In genomic region chr3:12405432-12406272, GRCh38 we compare ENCODE assay signal across 9 cellular contexts.
DNase-seq lines count a peak whose midpoint lies in the region; FAIRE-seq and TF ChIP-seq lines count a peak whose summit lies in the region.
"Had no signal": no experiment of that assay in that cellular context is flagged by ENCODE, and none has a peak within 500 bp of the region (broad histone marks: within the 10 kb centered on the region; RNA-seq: fewer than 3 reads in every experiment).

No MANE protein-coding gene starts in this region.

- 51 to 76% (median 58%) methylated on average over 20 of the region's 20 CpGs for WGBS in spleen, 5 donors

- no peak for TF ChIP-seq POLR2A in spleen (IDR thresholded peaks at IDR 0.05)

- TF ChIP-seq CTCF in astrocyte of the cerebellum (IDR thresholded peaks at IDR 0.05; ENCODE audit: low read depth, low read length, missing control alignments) (no peak), kidney (IDR thresholded peaks at IDR 0.05; ENCODE audit: borderline replicate concordance, extremely low read depth, insufficient read depth) (no peak), spleen (IDR thresholded peaks at IDR 0.05 in 8 of 11, conservative IDR thresholded peaks at IDR 0.05 in 3 of 11) (no peak)

- H3K4me1 ChIP-seq in kidney (ENCODE audit: control insufficient read depth in 1 of 2, insufficient read depth in 1 of 2, low read depth in 1 of 2, low read length in 2 of 2) (peaks cover 0 to 11% of the 10 kb centered on the region in 2 donors), spleen (peaks cover 0 to 20% (median 7%) of the 10 kb centered on the region in 6 donors)

- H3K9me3 ChIP-seq in kidney (ENCODE audit: control insufficient read depth in 1 of 2, low read length in 2 of 2): peaks cover 0 to 4% of the 10 kb centered on the region in 2 donors
- H3K9me3 ChIP-seq in spleen: no peaks in the 10 kb centered on the region

- in situ Hi-C loops in astrocyte of the cerebellum (cut with HindIII; ENCODE audit: low sequenced_read_pairs): no loop called here

- FAIRE-seq in kidney (lab: Jason Lieb, UNC): peak; percentile 52

- H3K36me3 ChIP-seq in kidney (ENCODE audit: control insufficient read depth in 1 of 2, insufficient read depth in 2 of 2, low read length in 2 of 2) (no peaks in the 10 kb centered on the region), spleen (no peaks in the 10 kb centered on the region)

- H3K27ac ChIP-seq in kidney (ENCODE audit: low read depth in 2 of 2, low read length in 2 of 2) (peak overlapping the region; percentile 27 to 49), spleen (peak overlapping the region; percentile 23 to 83 (median 72))

- H3K4me3 ChIP-seq in astrocyte of the cerebellum (ENCODE audit: low read depth, low read length) (no peak overlapping the region), kidney (ENCODE audit: low read length in 2 of 2) (peak overlapping the region; percentile 19 to 30), spleen (peak overlapping the region in 1 of 8 donors; percentile 16)

- H3K27me3 ChIP-seq in spleen (replicated peaks in 1 of 7): no peaks in the 10 kb centered on the region

- DNase-seq in HT1080 (ENCODE audit: low read depth) (peak; percentile 95), astrocyte of the cerebellum (ENCODE audit: low read depth) (peak; percentile 88), kidney (peak; percentile 96), spleen (peak; percentile 86), SKM-1 treated with dmso at 0.1 percent for 144 hours (lab: John Stamatoyannopoulos, UW; ENCODE audit: unreplicated experiment) (no peak), iPS-NIHi11 (ENCODE audit: low spot score) (no peak), SW 1271 (lab: John Stamatoyannopoulos, UW) (no peak), middle frontal gyrus (ENCODE audit: extremely low spot score, low spot score) (no peak)
- DNase-seq: NCI-H774 had no signal

- intact Hi-C loops in kidney (cut with DNase I) (no loop called here), spleen (cut with DNase I; ENCODE audit: low total_unique reads) (no loop called here)

- no peak overlapping the region for H3K9ac ChIP-seq in kidney (ENCODE audit: low read length in 2 of 2)

Comparison
In these comparisons a context has a peak if more than half of its experiments do, and no peak if none do; other contexts are left out.
1. DNase-seq: peak in HT1080 (single experiment), astrocyte of the cerebellum (single experiment), kidney (single experiment) and spleen (single experiment); none in SKM-1 treated with dmso at 0.1 percent for 144 hours (single experiment), iPS-NIHi11 (single experiment), SW 1271 (0 of 2) and middle frontal gyrus (single experiment).